1 cellular context compared by ENCODE assay signal in genomic region chr1:45803299-45803780, GRCh38.
TF ChIP-seq lines count a peak whose summit lies in the region.

TSS of gene MAST2 (plus strand) at chr1:45803612. CDS start at chr1:45803896, 284 bp downstream.

TF ChIP-seq in K562, 482 proteins besides CTCF, POLR2A, EP300 and RAD21 (continued from another document and continues in another):
- TF ChIP-seq, protein P1, sequence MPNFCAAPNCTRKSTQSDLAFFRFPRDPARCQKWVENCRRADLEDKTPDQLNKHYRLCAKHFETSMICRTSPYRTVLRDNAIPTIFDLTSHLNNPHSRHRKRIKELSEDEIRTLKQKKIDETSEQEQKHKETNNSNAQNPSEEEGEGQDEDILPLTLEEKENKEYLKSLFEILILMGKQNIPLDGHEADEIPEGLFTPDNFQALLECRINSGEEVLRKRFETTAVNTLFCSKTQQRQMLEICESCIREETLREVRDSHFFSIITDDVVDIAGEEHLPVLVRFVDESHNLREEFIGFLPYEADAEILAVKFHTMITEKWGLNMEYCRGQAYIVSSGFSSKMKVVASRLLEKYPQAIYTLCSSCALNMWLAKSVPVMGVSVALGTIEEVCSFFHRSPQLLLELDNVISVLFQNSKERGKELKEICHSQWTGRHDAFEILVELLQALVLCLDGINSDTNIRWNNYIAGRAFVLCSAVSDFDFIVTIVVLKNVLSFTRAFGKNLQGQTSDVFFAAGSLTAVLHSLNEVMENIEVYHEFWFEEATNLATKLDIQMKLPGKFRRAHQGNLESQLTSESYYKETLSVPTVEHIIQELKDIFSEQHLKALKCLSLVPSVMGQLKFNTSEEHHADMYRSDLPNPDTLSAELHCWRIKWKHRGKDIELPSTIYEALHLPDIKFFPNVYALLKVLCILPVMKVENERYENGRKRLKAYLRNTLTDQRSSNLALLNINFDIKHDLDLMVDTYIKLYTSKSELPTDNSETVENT (CRISPR knock-in tag; IDR thresholded peaks at IDR 0.05): peak; percentile 95
- TF ChIP-seq ZNF592 (IDR thresholded peaks at IDR 0.05): no peak; the same call in 1 of the 2 replicates
- no peak for TF ChIP-seq ZNF586 (CRISPR knock-in tag; conservative IDR thresholded peaks at IDR 0.05)
- TF ChIP-seq GTF2A2 (tag; IDR thresholded peaks at IDR 0.05): no peak
- no peak; the same call in 1 of the 2 replicates for TF ChIP-seq GTF2E2 (tag; IDR thresholded peaks at IDR 0.05)
- no peak for TF ChIP-seq TCF7 (IDR thresholded peaks at IDR 0.05; ENCODE audit: borderline replicate concordance)
- no peak for TF ChIP-seq PHB2 (IDR thresholded peaks at IDR 0.05; ENCODE audit: low read depth)
- TF ChIP-seq HES1 (IDR thresholded peaks at IDR 0.05; ENCODE audit: low read depth): no peak
- TF ChIP-seq ARID1B (IDR thresholded peaks at IDR 0.05): no peak
- TF ChIP-seq YBX1 (IDR thresholded peaks at IDR 0.05): no peak
- TF ChIP-seq BHLHE40 (IDR thresholded peaks at IDR 0.05; ENCODE audit: low read length): peak; percentile 42; the same call in 1 of the 2 replicates
- TF ChIP-seq TCF15 (CRISPR knock-in tag; IDR thresholded peaks at IDR 0.05): no peak
- no peak for TF ChIP-seq GTF2F1 (IDR thresholded peaks at IDR 0.05; ENCODE audit: low read depth, low read length)
- TF ChIP-seq RBM34 (IDR thresholded peaks at IDR 0.05; ENCODE audit: borderline replicate concordance, insufficient read depth, low read length): no peak
- TF ChIP-seq DACH1 (IDR thresholded peaks at IDR 0.05; ENCODE audit: partially characterized antibody): no peak
- peak; percentile 6; the same call in 1 of the 2 replicates for TF ChIP-seq HBP1 (CRISPR knock-in tag; IDR thresholded peaks at IDR 0.05)
- TF ChIP-seq CXXC5 (CRISPR knock-in tag; IDR thresholded peaks at IDR 0.05): peak; percentile 91
- no peak for TF ChIP-seq SRSF3 (IDR thresholded peaks at IDR 0.05; ENCODE audit: insufficient read depth, low read length)
- TF ChIP-seq ETV6 (IDR thresholded peaks at IDR 0.05; ENCODE audit: borderline replicate concordance in 1 of 2, low read depth in 2 of 2, low read length in 1 of 2): no peak
- TF ChIP-seq ETV6 (CRISPR knock-in tag; IDR thresholded peaks at IDR 0.05; ENCODE audit: borderline replicate concordance): no peak
- no peak for TF ChIP-seq NCOA4 (IDR thresholded peaks at IDR 0.05; ENCODE audit: partially characterized antibody)
- TF ChIP-seq FOXP1 (CRISPR knock-in tag; IDR thresholded peaks at IDR 0.05): no peak
- TF ChIP-seq ADNP (tag; IDR thresholded peaks at IDR 0.05): no peak
- TF ChIP-seq RBM22 (IDR thresholded peaks at IDR 0.05; ENCODE audit: low read depth, low read length, poor library complexity, severe bottlenecking): no peak
- 0 out of 2 replicates have a peak, but pooled peaks have one; percentile 16 for TF ChIP-seq FOXA1 (IDR thresholded peaks at IDR 0.05; ENCODE audit: borderline replicate concordance)
- TF ChIP-seq, protein P2, sequence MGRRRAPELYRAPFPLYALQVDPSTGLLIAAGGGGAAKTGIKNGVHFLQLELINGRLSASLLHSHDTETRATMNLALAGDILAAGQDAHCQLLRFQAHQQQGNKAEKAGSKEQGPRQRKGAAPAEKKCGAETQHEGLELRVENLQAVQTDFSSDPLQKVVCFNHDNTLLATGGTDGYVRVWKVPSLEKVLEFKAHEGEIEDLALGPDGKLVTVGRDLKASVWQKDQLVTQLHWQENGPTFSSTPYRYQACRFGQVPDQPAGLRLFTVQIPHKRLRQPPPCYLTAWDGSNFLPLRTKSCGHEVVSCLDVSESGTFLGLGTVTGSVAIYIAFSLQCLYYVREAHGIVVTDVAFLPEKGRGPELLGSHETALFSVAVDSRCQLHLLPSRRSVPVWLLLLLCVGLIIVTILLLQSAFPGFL (CRISPR knock-in tag; IDR thresholded peaks at IDR 0.05): no peak
- TF ChIP-seq MXI1 (IDR thresholded peaks at IDR 0.05; ENCODE audit: low read depth, low read length): no peak
- no peak for TF ChIP-seq PPARD (CRISPR knock-in tag; IDR thresholded peaks at IDR 0.05)
- TF ChIP-seq ZFPM2 (CRISPR knock-in tag; IDR thresholded peaks at IDR 0.05): no peak
- TF ChIP-seq THRB (CRISPR knock-in tag; conservative IDR thresholded peaks at IDR 0.05): no peak
- no peak for TF ChIP-seq CREM (IDR thresholded peaks at IDR 0.05; ENCODE audit: low read depth)
- TF ChIP-seq EZH2 (IDR thresholded peaks at IDR 0.05; ENCODE audit: borderline replicate concordance, low read depth, low read length): no peak
- TF ChIP-seq ZNF12 (CRISPR knock-in tag; IDR thresholded peaks at IDR 0.05): no peak
- no peak for TF ChIP-seq HOXB6 (CRISPR knock-in tag; IDR thresholded peaks at IDR 0.05; ENCODE audit: borderline replicate concordance)
- 0 out of 2 replicates have a peak, but pooled peaks have one; percentile 16 for TF ChIP-seq ERF (CRISPR knock-in tag; IDR thresholded peaks at IDR 0.05)
- TF ChIP-seq ZNF778 (CRISPR knock-in tag; IDR thresholded peaks at IDR 0.05): no peak
- no peak for TF ChIP-seq ZNF239 (CRISPR knock-in tag; IDR thresholded peaks at IDR 0.05)
- no peak for TF ChIP-seq E4F1 (CRISPR knock-in tag; IDR thresholded peaks at IDR 0.05; ENCODE audit: borderline replicate concordance)
- no peak for TF ChIP-seq SETDB1 (IDR thresholded peaks at IDR 0.05; ENCODE audit: low read length)
- TF ChIP-seq LARP7 (IDR thresholded peaks at IDR 0.05): no peak
- no peak for TF ChIP-seq SAFB2 (IDR thresholded peaks at IDR 0.05; ENCODE audit: borderline replicate concordance, low read depth, low read length, severe bottlenecking)
- TF ChIP-seq ZNF23 (CRISPR knock-in tag; IDR thresholded peaks at IDR 0.05): no peak
- no peak for TF ChIP-seq ZC3H4 (CRISPR knock-in tag; IDR thresholded peaks at IDR 0.05; ENCODE audit: borderline replicate concordance)
- TF ChIP-seq KDM1A (IDR thresholded peaks at IDR 0.05): no peak
- peak; percentile 71; the same call in 1 of the 2 replicates for TF ChIP-seq PHF8 (IDR thresholded peaks at IDR 0.05; ENCODE audit: borderline replicate concordance, low read length)
- no peak for TF ChIP-seq JUN (IDR thresholded peaks at IDR 0.05; ENCODE audit: borderline replicate concordance, low read depth, low read length)
- no peak for TF ChIP-seq JUN (CRISPR knock-in tag; IDR thresholded peaks at IDR 0.05; ENCODE audit: borderline replicate concordance)
- TF ChIP-seq E2F6 (IDR thresholded peaks at IDR 0.05; ENCODE audit: borderline replicate concordance in 1 of 2, extremely low read depth in 1 of 2, insufficient read depth in 1 of 2, insufficient read length in 1 of 2, low read depth in 1 of 2, low read length in 1 of 2, poor library complexity in 1 of 2, severe bottlenecking in 1 of 2): peak; percentile 65 to 83
- no peak for TF ChIP-seq MLX (CRISPR knock-in tag; conservative IDR thresholded peaks at IDR 0.05)
- peak; percentile 66 for TF ChIP-seq ZFX (CRISPR knock-in tag; IDR thresholded peaks at IDR 0.05)
- no peak for TF ChIP-seq CHD4 (IDR thresholded peaks at IDR 0.05; ENCODE audit: insufficient read depth, insufficient replicate concordance, low read depth, low read length, poor library complexity, severe bottlenecking)
- TF ChIP-seq ZNF695 (CRISPR knock-in tag; IDR thresholded peaks at IDR 0.05): no peak
- no peak for TF ChIP-seq ZNF282 (CRISPR knock-in tag; IDR thresholded peaks at IDR 0.05)
- TF ChIP-seq, protein P3, sequence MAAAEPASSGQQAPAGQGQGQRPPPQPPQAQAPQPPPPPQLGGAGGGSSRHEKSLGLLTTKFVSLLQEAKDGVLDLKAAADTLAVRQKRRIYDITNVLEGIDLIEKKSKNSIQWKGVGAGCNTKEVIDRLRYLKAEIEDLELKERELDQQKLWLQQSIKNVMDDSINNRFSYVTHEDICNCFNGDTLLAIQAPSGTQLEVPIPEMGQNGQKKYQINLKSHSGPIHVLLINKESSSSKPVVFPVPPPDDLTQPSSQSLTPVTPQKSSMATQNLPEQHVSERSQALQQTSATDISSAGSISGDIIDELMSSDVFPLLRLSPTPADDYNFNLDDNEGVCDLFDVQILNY (CRISPR knock-in tag; IDR thresholded peaks at IDR 0.05): no peak
- no peak for TF ChIP-seq THRAP3 (IDR thresholded peaks at IDR 0.05; ENCODE audit: borderline replicate concordance)
- no peak for TF ChIP-seq HNRNPL (IDR thresholded peaks at IDR 0.05; ENCODE audit: low read depth, low read length)
- no peak for TF ChIP-seq ZNF668 (CRISPR knock-in tag; IDR thresholded peaks at IDR 0.05)
- TF ChIP-seq PHB (CRISPR knock-in tag; IDR thresholded peaks at IDR 0.05): no peak
- TF ChIP-seq ATF7 (IDR thresholded peaks at IDR 0.05): no peak
